In genomic region chr7:157239571-157240270, GRCh38 we compare ENCODE assay signal across 14 cellular contexts.
DNase-seq lines count a peak whose midpoint lies in the region; TF ChIP-seq lines count a peak whose summit lies in the region.
"Had no signal": no experiment of that assay in that cellular context is flagged by ENCODE, and none has a peak within 500 bp of the region (broad histone marks: within the 10 kb centered on the region; RNA-seq: fewer than 3 reads in every experiment).

No MANE protein-coding gene starts in this region.

- DNase-seq in AG09309 (ENCODE audit: low read depth) = no peak
- no peak for DNase-seq in Calu3
- DNase-seq in RWPE1 (ENCODE audit: low spot score) = no peak
- DNase-seq in chondrocyte (ENCODE audit: low spot score) = no peak
- DNase-seq in DMS53 (lab: John Stamatoyannopoulos, UW) = no peak
- no peak for DNase-seq in stimulated activated CD4-positive, alpha-beta T cell treated with anti-CD3 and anti-CD28 coated beads, Interleukin-1b, Interleukin-23, amount 100 ng/mL, for 48 hours
- no peak for DNase-seq in NCI-H1694 treated with DMSO at 0.1 percent for 48 hours (lab: John Stamatoyannopoulos, UW)
- DNase-seq: DMS 273 treated with DMSO at 0.1 percent for 48 hours, GOT3, MM.1S, NCI-H1930, NCI-H2171 treated with DMSO at 0.1 percent for 48 hours, NCI-H510A, Right ventricle myocardium superior had no signal

- H3K27ac ChIP-seq in RWPE1 = peak overlapping the region; percentile 12; the same call in 1 of the 2 replicates

- no peaks in the 10 kb centered on the region for H3K27me3 Mint-ChIP-seq in Calu3 (ENCODE audit: unreplicated experiment)
- H3K27me3 Mint-ChIP-seq in chondrocyte (ENCODE audit: low read depth) = no peaks in the 10 kb centered on the region

- BruUV-seq in Calu3 (replicated peaks; lab: Mats Ljungman, UMichigan) = no TSS peak

- H3K4me1 Mint-ChIP-seq in Calu3 (ENCODE audit: low read depth, unreplicated experiment) (no peaks in the 10 kb centered on the region), chondrocyte (ENCODE audit: low read depth) (peaks cover 12% of the 10 kb centered on the region)

- H3K4me3 ChIP-seq in AG09309 (ENCODE audit: control insufficient read depth, low read depth, low read length) = no peak overlapping the region

- POLR2A ChIA-PET in RWPE1 (lab: Yijun Ruan, JAX; ENCODE audit: low non-redundant PET) = no interaction called here

- H3K27ac Mint-ChIP-seq in Calu3 (ENCODE audit: unreplicated experiment) (peak overlapping the region; percentile 13), chondrocyte (ENCODE audit: unreplicated experiment) (no peak overlapping the region)

- H3K4me3 Mint-ChIP-seq in Calu3 (ENCODE audit: low read depth, unreplicated experiment) (no peak overlapping the region), chondrocyte (ENCODE audit: unreplicated experiment) (no peak overlapping the region)

- CTCF ChIA-PET in Calu3 (lab: Charles Lee) (no interaction called here), RWPE1 (lab: Yijun Ruan, JAX) (interaction anchor here (0.6 kb wide), 1 partner anchor 151 kb away, joined by 3 read pairs; no protein-coding TSS in a partner anchor)

- H3K36me3 Mint-ChIP-seq in Calu3 (ENCODE audit: insufficient read depth, unreplicated experiment) (peaks cover 36% of the 10 kb centered on the region), chondrocyte (ENCODE audit: low read depth) (peaks cover 22% of the 10 kb centered on the region)

- peak; percentile 4 for TF ChIP-seq CTCF in AG09309 (IDR thresholded peaks at IDR 0.05; ENCODE audit: control insufficient read depth, insufficient read depth, low read depth, low read length, missing control alignments)
- TF ChIP-seq CTCF in Calu3 (IDR thresholded peaks at IDR 0.05; ENCODE audit: unreplicated experiment) = no peak
- no peak for TF ChIP-seq CTCF in RWPE1 (conservative IDR thresholded peaks at IDR 0.05; ENCODE audit: low read depth)
- peak; percentile 8 for TF ChIP-seq CTCF in chondrocyte (IDR thresholded peaks at IDR 0.05)

- intact Hi-C loops in Calu3 (cut with micrococcal nuclease; ENCODE audit: unreplicated experiment) = loop anchor here (10.0 kb wide), 1 partner anchor 265 kb away; no protein-coding TSS in a partner anchor

- no peaks in the 10 kb centered on the region for H3K9me3 Mint-ChIP-seq in Calu3 (ENCODE audit: low read depth, unreplicated experiment)
- H3K9me3 Mint-ChIP-seq in chondrocyte (ENCODE audit: low read depth) = no peaks in the 10 kb centered on the region

Comparison
In these comparisons a context has a peak if more than half of its experiments do, and no peak if none do; other contexts are left out.
1. CTCF ChIP-seq: peak in AG09309 (single experiment) and chondrocyte (single experiment); none in Calu3 (single experiment) and RWPE1 (single experiment).